ENCODE assay signal across 16 cellular contexts in genomic region chr2:213108308-213108707, GRCh38. TPM values are rescaled to one million over a fixed set of nuclear protein-coding genes. Genes with fewer than 3 reads are reported as not detected.
A peak's percentile ranks its signal among the peaks of the same experiment; 100 is the strongest.
DNase-seq lines count a peak whose midpoint lies in the region; ATAC-seq and TF ChIP-seq lines count a peak whose summit lies in the region.
"Had no signal": no experiment of that assay in that cellular context is flagged by ENCODE, and none has a peak within 500 bp of the region (broad histone marks: within the 10 kb centered on the region; RNA-seq: fewer than 3 reads in every experiment).

No MANE protein-coding gene starts in this region.

- H3K27me3 ChIP-seq in CD4-positive, alpha-beta T cell (ENCODE audit: control insufficient read depth, insufficient read depth, low read length), result no peaks in the 10 kb centered on the region
- no peaks in the 10 kb centered on the region for H3K27me3 ChIP-seq in CD8-positive, alpha-beta memory T cell (ENCODE audit: insufficient read depth, low read length, poor library complexity, severe bottlenecking)
- no peaks in the 10 kb centered on the region for H3K27me3 ChIP-seq in breast epithelium

- H3K27ac ChIP-seq in CD4-positive, alpha-beta T cell (ENCODE audit: low read depth, low read length), result no peak overlapping the region
- H3K27ac ChIP-seq in CD8-positive, alpha-beta memory T cell (ENCODE audit: low read depth, low read length), result no peak overlapping the region
- H3K27ac ChIP-seq in breast epithelium, result no peak overlapping the region
- H3K27ac ChIP-seq: C4-2B had no signal

- intact Hi-C loops in CD4-positive, alpha-beta T cell (cut with DNase I, micrococcal nuclease), result no loop called here
- intact Hi-C loops in breast epithelium (cut with DNase I; ENCODE audit: low total_unique reads), result no loop called here

- no peaks in the 10 kb centered on the region for H3K9me3 Mint-ChIP-seq in CD4-positive, alpha-beta T cell
- peaks cover 0 to 2% (median 0%) of the 10 kb centered on the region in 5 donors for H3K9me3 Mint-ChIP-seq in CD8-positive, alpha-beta memory T cell
- no peaks in the 10 kb centered on the region for H3K9me3 Mint-ChIP-seq in T-cell
- H3K9me3 Mint-ChIP-seq in naive thymus-derived CD8-positive, alpha-beta T cell, result no peaks in the 10 kb centered on the region

- TF ChIP-seq CTCF in CD4-positive, alpha-beta T cell (IDR thresholded peaks at IDR 0.05), result no peak
- TF ChIP-seq CTCF in breast epithelium (IDR thresholded peaks at IDR 0.05), result no peak

- CTCF ChIA-PET in CD4-positive, alpha-beta T cell (lab: Charles Lee), result no interaction called here
- CTCF ChIA-PET in CD8-positive, alpha-beta memory T cell (lab: Charles Lee), result no interaction called here
- CTCF ChIA-PET in T-cell (lab: Charles Lee), result no interaction called here

- no peak overlapping the region for H3K4me3 Mint-ChIP-seq in CD4-positive, alpha-beta T cell
- H3K4me3 Mint-ChIP-seq in CD8-positive, alpha-beta memory T cell, result peak overlapping the region in 3 of 7 donors; percentile 10 to 66 (median 60)
- H3K4me3 Mint-ChIP-seq in T-cell, result peak overlapping the region in 1 of 3 donors; percentile 11
- peak overlapping the region in 2 of 10 donors; percentile 4 to 31 for H3K4me3 Mint-ChIP-seq in naive thymus-derived CD8-positive, alpha-beta T cell

- POLR2A ChIA-PET in CD4-positive, alpha-beta T cell (lab: Charles Lee), result interaction anchor here (1.0 to 1.4 kb wide), 2 partner anchors 10 to 23 kb away, joined by 3 read pairs; no protein-coding TSS in a partner anchor
- POLR2A ChIA-PET in CD8-positive, alpha-beta memory T cell (lab: Charles Lee), result no interaction called here
- POLR2A ChIA-PET in T-cell (lab: Charles Lee), result no interaction called here
- POLR2A ChIA-PET in naive thymus-derived CD8-positive, alpha-beta T cell (lab: Charles Lee), result interaction anchor here (0.6 kb wide), 1 partner anchor 10 kb away, joined by 3 read pairs; no protein-coding TSS in a partner anchor

- ATAC-seq in CD4-positive, alpha-beta T cell (ENCODE audit: poor library complexity), result no peak
- ATAC-seq in T-cell (replicated peaks in 1 of 4), result no peak
- no peak for ATAC-seq in naive thymus-derived CD8-positive, alpha-beta T cell
- ATAC-seq: GM12878, K562 had no signal

- H3K36me3 ChIP-seq in CD8-positive, alpha-beta memory T cell (ENCODE audit: insufficient read depth, low read length), result no peaks in the 10 kb centered on the region
- H3K36me3 ChIP-seq in breast epithelium, result no peaks in the 10 kb centered on the region

- H3K36me3 Mint-ChIP-seq in CD4-positive, alpha-beta T cell (ENCODE audit: low read depth), result no peaks in the 10 kb centered on the region
- peaks cover 0 to 3% (median 2%) of the 10 kb centered on the region in 3 donors for H3K36me3 Mint-ChIP-seq in CD8-positive, alpha-beta memory T cell
- H3K36me3 Mint-ChIP-seq in T-cell, result no peaks in the 10 kb centered on the region
- H3K36me3 Mint-ChIP-seq in naive thymus-derived CD8-positive, alpha-beta T cell, result no peaks in the 10 kb centered on the region

- TF ChIP-seq POLR2A in breast epithelium (IDR thresholded peaks at IDR 0.05), result no peak

- no peak overlapping the region for H3K4me3 ChIP-seq in CD8-positive, alpha-beta memory T cell (ENCODE audit: low read length)
- no peak overlapping the region for H3K4me3 ChIP-seq in breast epithelium
- H3K4me3 ChIP-seq: GM12878, K562 had no signal

- H3K27me3 Mint-ChIP-seq in CD4-positive, alpha-beta T cell, result no peaks in the 10 kb centered on the region
- no peaks in the 10 kb centered on the region for H3K27me3 Mint-ChIP-seq in CD8-positive, alpha-beta memory T cell
- peaks cover 0 to 5% of the 10 kb centered on the region in 2 donors for H3K27me3 Mint-ChIP-seq in T-cell
- peaks cover 0 to 3% (median 0%) of the 10 kb centered on the region in 5 donors for H3K27me3 Mint-ChIP-seq in naive thymus-derived CD8-positive, alpha-beta T cell

- H3K4me1 ChIP-seq in CD8-positive, alpha-beta memory T cell (ENCODE audit: insufficient read depth, low read length), result no peaks in the 10 kb centered on the region
- no peaks in the 10 kb centered on the region for H3K4me1 ChIP-seq in breast epithelium

- peaks cover 35% of the 10 kb centered on the region for H3K4me1 Mint-ChIP-seq in CD4-positive, alpha-beta T cell (ENCODE audit: low read depth)
- H3K4me1 Mint-ChIP-seq in CD8-positive, alpha-beta memory T cell, result peaks cover 18 to 46% (median 38%) of the 10 kb centered on the region in 3 donors
- H3K4me1 Mint-ChIP-seq in T-cell, result peaks cover 22 to 24% (median 23%) of the 10 kb centered on the region in 3 donors
- peaks cover 7 to 42% (median 28%) of the 10 kb centered on the region in 4 donors for H3K4me1 Mint-ChIP-seq in naive thymus-derived CD8-positive, alpha-beta T cell

- DNase-seq in CD4-positive, alpha-beta T cell, result no peak
- DNase-seq in CD8-positive, alpha-beta memory T cell, result no peak
- no peak for DNase-seq in T-cell
- no peak for DNase-seq in naive thymus-derived CD8-positive, alpha-beta T cell
- no peak for DNase-seq in breast epithelium (ENCODE audit: low spot score in 2 of 2)
- DNase-seq in NCI-H526 (lab: John Stamatoyannopoulos, UW), result no peak
- DNase-seq in amniotic stem cell (lab: John Stamatoyannopoulos, UW), result no peak
- DNase-seq: ACHN, Calu3, EL, NCI-H1105 treated with DMSO at 0.1 percent for 48 hours, NCI-H1694, NCI-H748 treated with DMSO at 0.1 percent for 48 hours had no signal

- H3K9me3 ChIP-seq in CD4-positive, alpha-beta T cell (ENCODE audit: control insufficient read depth, low read length), result no peaks in the 10 kb centered on the region
- H3K9me3 ChIP-seq in CD8-positive, alpha-beta memory T cell (ENCODE audit: low read length), result no peaks in the 10 kb centered on the region
- H3K9me3 ChIP-seq in breast epithelium, result no peaks in the 10 kb centered on the region

- H3K27ac Mint-ChIP-seq in CD4-positive, alpha-beta T cell, result peak overlapping the region; percentile 74
- H3K27ac Mint-ChIP-seq in CD8-positive, alpha-beta memory T cell, result peak overlapping the region in 7 of 8 donors; percentile 46 to 96 (median 73)
- peak overlapping the region; percentile 15 to 34 for H3K27ac Mint-ChIP-seq in T-cell
- peak overlapping the region in 6 of 10 donors; percentile 20 to 84 (median 44) for H3K27ac Mint-ChIP-seq in naive thymus-derived CD8-positive, alpha-beta T cell

RNA-seq across cellular contexts. Expression of gene IKZF2, which starts 43.1 kb away (rescaled TPM):
- 1 to 10 TPM; 8.7 to 8.9 TPM for total RNA-seq in CD4-positive, alpha-beta T cell
- total RNA-seq in CD8-positive, alpha-beta memory T cell, result 10 to 100 TPM in 1 of 2 experiments, 1 to 10 TPM in 1; 8.9 to 10.0 TPM
- 4.0 TPM for polyA plus RNA-seq in CD8-positive, alpha-beta memory T cell
- total RNA-seq in T-cell (10 to 100 TPM; 23.4 to 64.1 (median 31.0) TPM), breast epithelium (10 to 100 TPM in 2 of 3 donors, 1 to 10 TPM in 1; 8.0 to 34.4 (median 22.0) TPM)
- 10 to 100 TPM; 18.9 to 21.1 TPM for total RNA-seq in naive thymus-derived CD8-positive, alpha-beta T cell
- 1 to 10 TPM in 2 of 3 donors, under 1 TPM in 1; 0.85 to 2.9 (median 2.1) TPM for polyA plus RNA-seq in naive thymus-derived CD8-positive, alpha-beta T cell

Comparison
In these comparisons a context has a peak if more than half of its experiments do, and no peak if none do; other contexts are left out.
1. POLR2A ChIA-PET loops: an anchor here in CD4-positive, alpha-beta T cell (1.0 to 1.4 kb wide) and naive thymus-derived CD8-positive, alpha-beta T cell (0.6 kb wide); none called in CD8-positive, alpha-beta memory T cell and T-cell.